Comparison of ENCODE assay signal across 12 cellular contexts in genomic region chr5:72624641-72625236, GRCh38.
A peak's percentile ranks its signal among the peaks of the same experiment; 100 is the strongest.
DNase-seq lines count a peak whose midpoint lies in the region; ATAC-seq and TF ChIP-seq lines count a peak whose summit lies in the region.
"Had no signal": no experiment of that assay in that cellular context is flagged by ENCODE, and none has a peak within 500 bp of the region (broad histone marks: within the 10 kb centered on the region; RNA-seq: fewer than 3 reads in every experiment).

No MANE protein-coding gene starts in this region.

- ATAC-seq in Right ventricle myocardium inferior: no peak
- no peak for ATAC-seq in stimulated activated naive CD8-positive, alpha-beta T cell treated with anti-CD3 and anti-CD28 coated beads, Interleukin-15, Interleukin-2, amounts not matched to agents 100 U/mL and 50 U/mL, for 24 hours
- no peak for ATAC-seq in effector memory CD8-positive, alpha-beta T cell (replicated peaks)
- ATAC-seq: GM23338 had no signal

- H3K4me3 ChIP-seq in mesendoderm (ENCODE audit: low read length) (no peak overlapping the region), uterus (no peak overlapping the region)
- H3K4me3 ChIP-seq: GM23338, ovary had no signal

- no peak overlapping the region for H3K4ac ChIP-seq in mesendoderm (ENCODE audit: low read depth, low read length)

- H3K36me3 ChIP-seq in mesendoderm (ENCODE audit: control insufficient read depth, insufficient read depth, low read length): no peaks in the 10 kb centered on the region
- no peaks in the 10 kb centered on the region for H3K36me3 ChIP-seq in uterus
- H3K36me3 ChIP-seq: ovary had no signal

- no peaks in the 10 kb centered on the region for H3K36me3 Mint-ChIP-seq in effector memory CD8-positive, alpha-beta T cell (ENCODE audit: insufficient read depth)

- no peaks in the 10 kb centered on the region for H3K9me3 Mint-ChIP-seq in effector memory CD8-positive, alpha-beta T cell
- H3K9me3 Mint-ChIP-seq: GM23338 had no signal

- H3K27me3 ChIP-seq in mesendoderm (ENCODE audit: insufficient read depth, low read length, poor library complexity): no peaks in the 10 kb centered on the region
- no peaks in the 10 kb centered on the region for H3K27me3 ChIP-seq in uterus
- H3K27me3 ChIP-seq: ovary had no signal

- no peak overlapping the region for H3K18ac ChIP-seq in mesendoderm (ENCODE audit: low read length)

- no peaks in the 10 kb centered on the region for H3K79me2 ChIP-seq in mesendoderm (ENCODE audit: control insufficient read depth, insufficient read depth, low read length)

- H4K8ac ChIP-seq in mesendoderm (ENCODE audit: low read depth, low read length): peak overlapping the region; percentile 28

- no peak overlapping the region for H2BK5ac ChIP-seq in mesendoderm (ENCODE audit: low read length)

- TF ChIP-seq CTCF in uterus (IDR thresholded peaks at IDR 0.05): no peak

- H3K4me1 ChIP-seq in mesendoderm (ENCODE audit: control insufficient read depth, low read depth, low read length) (peaks cover 5% of the 10 kb centered on the region), uterus (no peaks in the 10 kb centered on the region)

- peaks cover 0 to 2% of the 10 kb centered on the region in 2 donors for H3K4me1 Mint-ChIP-seq in effector memory CD8-positive, alpha-beta T cell (ENCODE audit: low read depth in 2 of 2)

- no peak overlapping the region for H3K23ac ChIP-seq in mesendoderm (ENCODE audit: low read length)

- no CpG with 5 or more reads among the region's 5 CpGs for WGBS in mesendoderm (ENCODE audit: extremely low coverage, insufficient coverage, low lambda C conversion rate)

- no peak overlapping the region for H3K4me3 Mint-ChIP-seq in effector memory CD8-positive, alpha-beta T cell
- H3K4me3 Mint-ChIP-seq: GM23338 had no signal

- no peak overlapping the region for H2AK5ac ChIP-seq in mesendoderm (ENCODE audit: low read length)

- DNase-seq in Right ventricle myocardium inferior (ENCODE audit: missing footprints) (peak; percentile 43), cardiac septum (ENCODE audit: low spot score) (no peak), cerebellar cortex (ENCODE audit: low spot score) (peak; percentile 76), mesendoderm (no peak), uterus (peak in 1 of 2 donors; percentile 48), medulla oblongata (ENCODE audit: extremely low spot score) (no peak)
- no peak for DNase-seq in stimulated activated naive CD8-positive, alpha-beta T cell treated with anti-CD3 and anti-CD28 coated beads, Interleukin-15, Interleukin-2, amounts not matched to agents 100 U/mL and 50 U/mL, for 24 hours
- no peak for DNase-seq in effector memory CD8-positive, alpha-beta T cell
- DNase-seq: ACHN, NCI-H748 treated with DMSO at 0.1 percent for 48 hours had no signal

- no peak overlapping the region for H3K9ac ChIP-seq in mesendoderm (ENCODE audit: low read length)

- intact Hi-C loops in Right ventricle myocardium inferior (cut with DNase I) (no loop called here), cardiac septum (cut with DNase I) (no loop called here), uterus (cut with DNase I; ENCODE audit: low total_unique reads) (no loop called here)

- peaks cover 39 to 50% of the 10 kb centered on the region in 2 donors for H3K27me3 Mint-ChIP-seq in effector memory CD8-positive, alpha-beta T cell

- H2BK120ac ChIP-seq in mesendoderm (ENCODE audit: low read depth, low read length): no peak overlapping the region

- no peak overlapping the region for H4K5ac ChIP-seq in mesendoderm (ENCODE audit: low read length)

- no peak overlapping the region for H3K27ac Mint-ChIP-seq in effector memory CD8-positive, alpha-beta T cell
- H3K27ac Mint-ChIP-seq: GM23338 had no signal

- H3K79me1 ChIP-seq in mesendoderm (ENCODE audit: low read length): no peaks in the 10 kb centered on the region

- H3K27ac ChIP-seq in mesendoderm (ENCODE audit: low read depth, low read length): no peak overlapping the region
- H3K27ac ChIP-seq in uterus: peak overlapping the region; percentile 33 to 46
- H3K27ac ChIP-seq: ovary had no signal

- no peaks in the 10 kb centered on the region for H3K9me3 ChIP-seq in uterus
- H3K9me3 ChIP-seq: ovary had no signal

- no peak overlapping the region for H3K56ac ChIP-seq in mesendoderm (ENCODE audit: low read length)

- no peak overlapping the region for H3K4me2 ChIP-seq in mesendoderm (ENCODE audit: low read length)
- H3K4me2 ChIP-seq: GM23338 had no signal

- TF ChIP-seq POLR2A in uterus (IDR thresholded peaks at IDR 0.05): no peak

- H2BK15ac ChIP-seq in mesendoderm (replicated peaks; ENCODE audit: low read depth): no peak overlapping the region

Comparison
In these comparisons a context has a peak if more than half of its experiments do, and no peak if none do; other contexts are left out.
1. DNase-seq: peak in Right ventricle myocardium inferior (single experiment) and cerebellar cortex (single experiment); none in cardiac septum (single experiment), mesendoderm (single experiment), stimulated activated naive CD8-positive, alpha-beta T cell treated with anti-CD3 and anti-CD28 coated beads, Interleukin-15, Interleukin-2, amounts not matched to agents 100 U/mL and 50 U/mL, for 24 hours (single experiment), medulla oblongata (single experiment) and effector memory CD8-positive, alpha-beta T cell (0 of 3).